8 cellular contexts compared by ENCODE assay signal in genomic region chr3:184568591-184568917, GRCh38. TPM values are rescaled to one million over a fixed set of nuclear protein-coding genes. Genes with fewer than 3 reads are reported as not detected.
A peak's percentile ranks its signal among the peaks of the same experiment; 100 is the strongest.
DNase-seq lines count a peak whose midpoint lies in the region; ATAC-seq and TF ChIP-seq lines count a peak whose summit lies in the region.

No MANE protein-coding gene starts in this region.

- H3K4me2 ChIP-seq in BLaER1 = peak overlapping the region; percentile 98

- in situ Hi-C loops in ACHN (cut with HindIII; ENCODE audit: low pct_ligation_motif_present, low pct_unique_long_range_greater_than_20kb, low sequenced_read_pairs) = no loop called here

- peaks cover 52% of the 10 kb centered on the region for H4K20me1 ChIP-seq in BLaER1

- no peak for TF ChIP-seq EP300 in ovary (IDR thresholded peaks at IDR 0.05)

- no peak overlapping the region for H3K9ac ChIP-seq in BLaER1
- peak overlapping the region; percentile 78 for H3K9ac ChIP-seq in SK-N-MC (ENCODE audit: insufficient read length)

- intact Hi-C loops in ovary (cut with DNase I) = loop anchor here in 2 of 4 donors (5.0 kb wide), 2 partner anchors 34 to 144 kb away; partner anchors contain the start of gene MAGEF1 (in 1 of the 2)

- H3K27me3 ChIP-seq in BLaER1 (peaks cover 86% of the 10 kb centered on the region), ovary (no peaks in the 10 kb centered on the region)

- WGBS in ovary, 3 donors = 1 to 2% (median 1%) methylated on average over 15 of the region's 15 CpGs

- H3K36me3 ChIP-seq in BLaER1 (no peaks in the 10 kb centered on the region), SK-N-MC (ENCODE audit: insufficient read depth, low read length) (peaks cover 81% of the 10 kb centered on the region), ovary (no peaks in the 10 kb centered on the region)

- H3K27ac ChIP-seq in BLaER1 = no peak overlapping the region
- H3K27ac ChIP-seq in SK-N-MC = peak overlapping the region; percentile 85
- peak overlapping the region in 1 of 2 donors; percentile 66 for H3K27ac ChIP-seq in ovary

- H3K4me3 ChIP-seq in BLaER1 = peak overlapping the region; percentile 69
- H3K4me3 ChIP-seq in SK-N-MC = peak overlapping the region; percentile 80
- peak overlapping the region; percentile 46 for H3K4me3 ChIP-seq in fibroblast of pulmonary artery (replicated peaks; ENCODE audit: low read depth, low read length)
- H3K4me3 ChIP-seq in ovary = peak overlapping the region; percentile 51

- no peak for TF ChIP-seq POLR2A in ovary (IDR thresholded peaks at IDR 0.05)

- ATAC-seq in HG02623 (IDR thresholded peaks at IDR 0.05; ENCODE audit: unreplicated experiment) = no peak

- TF ChIP-seq CTCF in fibroblast of pulmonary artery (IDR thresholded peaks at IDR 0.05; ENCODE audit: low read length, missing control alignments) = no peak
- no peak for TF ChIP-seq CTCF in ovary (IDR thresholded peaks at IDR 0.05)

- H3K9me3 ChIP-seq in BLaER1 (no peaks in the 10 kb centered on the region), SK-N-MC (ENCODE audit: low read depth, low read length) (no peaks in the 10 kb centered on the region), ovary (no peaks in the 10 kb centered on the region)

- H3K4me1 ChIP-seq in BLaER1 (peaks cover 39% of the 10 kb centered on the region), ovary (ENCODE audit: insufficient read depth) (peaks cover 41% of the 10 kb centered on the region)

- DNase-seq in SK-N-MC (ENCODE audit: low read depth, low spot score) (no peak), fibroblast of pulmonary artery (ENCODE audit: low read depth) (no peak), ovary (no peak), ACHN (no peak), NCI-H345 (lab: John Stamatoyannopoulos, UW) (no peak)
- no peak for DNase-seq in stimulated activated CD4-positive, alpha-beta T cell treated with anti-CD3 and anti-CD28 coated beads, Interleukin-15, amount 100 ng/mL, for 24 hours

RNA-seq across cellular contexts. Expression of gene EPHB3, which starts 7.0 kb away (rescaled TPM):
- 10 to 100 TPM in 6 of 7 donors, 1 to 10 TPM in 1; 5.6 to 31.0 (median 16.1) TPM for total RNA-seq in ovary
- 1 to 10 TPM; 2.1 to 7.3 TPM for polyA plus RNA-seq in ovary
